19 cellular contexts compared by ENCODE assay signal in the genomic region with DNA sequence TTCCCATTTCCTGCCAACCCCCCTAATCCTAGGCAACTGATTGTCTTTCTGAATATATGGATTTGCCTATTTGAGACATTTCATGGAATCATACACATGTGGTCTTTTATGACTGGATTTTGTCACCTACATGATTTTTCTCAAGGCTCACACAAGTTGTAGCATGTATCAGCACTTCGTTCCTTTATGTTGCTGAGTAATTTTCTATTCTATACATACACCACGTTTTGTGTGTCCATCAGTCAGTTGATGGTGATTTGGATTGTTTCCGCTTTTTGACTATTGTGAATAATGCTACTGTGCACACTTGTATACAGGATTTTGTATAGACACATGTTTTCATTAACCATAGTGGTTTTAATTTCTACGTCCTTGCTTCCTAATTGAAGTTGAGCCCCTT.
DNase-seq lines count a peak whose midpoint lies in the region; ATAC-seq and TF ChIP-seq lines count a peak whose summit lies in the region.
"Had no signal": no experiment of that assay in that cellular context is flagged by ENCODE, and none has a peak within 500 bp of the region (broad histone marks: within the 10 kb centered on the region; RNA-seq: fewer than 3 reads in every experiment).

No MANE protein-coding gene starts in this region.

- ATAC-seq in activated CD4-positive, alpha-beta T cell treated with anti-CD3 and anti-CD28 coated beads for 36 hours, result no peak
- ATAC-seq in PC-3, result peak; percentile 51
- no peak for ATAC-seq in central memory CD8-positive, alpha-beta T cell (replicated peaks; ENCODE audit: extremely low read depth, poor library complexity, severe bottlenecking)
- ATAC-seq in memory B cell (ENCODE audit: low read depth), result no peak
- ATAC-seq: CD8-positive, alpha-beta T cell had no signal

- no peak overlapping the region for H3K4me3 Mint-ChIP-seq in activated CD4-positive, alpha-beta T cell treated with anti-CD3 and anti-CD28 coated beads, Interleukin-2, amount 10 ng/mL, durations not matched to agents 7 days and 5 days
- no peak overlapping the region for H3K4me3 Mint-ChIP-seq in activated CD4-positive, alpha-beta T cell treated with anti-CD3 and anti-CD28 coated beads for 36 hours
- H3K4me3 Mint-ChIP-seq in central memory CD8-positive, alpha-beta T cell, result no peak overlapping the region
- H3K4me3 Mint-ChIP-seq in memory B cell (no peak overlapping the region), Calu3 (ENCODE audit: low read depth, unreplicated experiment) (no peak overlapping the region)
- H3K4me3 Mint-ChIP-seq: B cell; CD4-positive, CD25-positive, alpha-beta regulatory T cell; CD8-positive, alpha-beta T cell had no signal

- peaks cover 3% of the 10 kb centered on the region for H3K4me1 Mint-ChIP-seq in activated CD4-positive, alpha-beta T cell treated with anti-CD3 and anti-CD28 coated beads, Interleukin-2, amount 10 ng/mL, durations not matched to agents 7 days and 5 days
- no peaks in the 10 kb centered on the region for H3K4me1 Mint-ChIP-seq in activated CD4-positive, alpha-beta T cell treated with anti-CD3 and anti-CD28 coated beads for 36 hours
- no peaks in the 10 kb centered on the region for H3K4me1 Mint-ChIP-seq in central memory CD8-positive, alpha-beta T cell
- H3K4me1 Mint-ChIP-seq in memory B cell, result peaks cover 12% of the 10 kb centered on the region
- H3K4me1 Mint-ChIP-seq in Calu3 (ENCODE audit: low read depth, unreplicated experiment), result no peaks in the 10 kb centered on the region
- H3K4me1 Mint-ChIP-seq: CD4-positive, CD25-positive, alpha-beta regulatory T cell had no signal

- H3K27me3 Mint-ChIP-seq in activated CD4-positive, alpha-beta T cell treated with anti-CD3 and anti-CD28 coated beads, Interleukin-2, amount 10 ng/mL, durations not matched to agents 7 days and 5 days, result no peaks in the 10 kb centered on the region
- no peaks in the 10 kb centered on the region for H3K27me3 Mint-ChIP-seq in activated CD4-positive, alpha-beta T cell treated with anti-CD3 and anti-CD28 coated beads for 36 hours
- no peaks in the 10 kb centered on the region for H3K27me3 Mint-ChIP-seq in central memory CD8-positive, alpha-beta T cell
- H3K27me3 Mint-ChIP-seq in memory B cell (no peaks in the 10 kb centered on the region), Calu3 (ENCODE audit: unreplicated experiment) (no peaks in the 10 kb centered on the region)
- H3K27me3 Mint-ChIP-seq: B cell; CD4-positive, CD25-positive, alpha-beta regulatory T cell had no signal

- H3K27me3 ChIP-seq in PC-3 (ENCODE audit: low read length), result no peaks in the 10 kb centered on the region
- H3K27me3 ChIP-seq: BLaER1 had no signal

- no peaks in the 10 kb centered on the region for H3K79me2 ChIP-seq in PC-3 (ENCODE audit: low read length)

- DNase-seq in activated CD4-positive, alpha-beta T cell treated with anti-CD3 and anti-CD28 coated beads, Interleukin-2, amount 10 ng/mL, durations not matched to agents 7 days and 5 days, result no peak
- no peak for DNase-seq in activated CD4-positive, alpha-beta T cell treated with anti-CD3 and anti-CD28 coated beads for 36 hours
- DNase-seq in PC-3, result peak; percentile 70
- no peak for DNase-seq in central memory CD8-positive, alpha-beta T cell (ENCODE audit: low spot score in 2 of 2)
- no peak for DNase-seq in memory B cell (ENCODE audit: low spot score in 2 of 2)
- no peak for DNase-seq in cortex of kidney (lab: John Stamatoyannopoulos, UW)
- no peak for DNase-seq in Calu3
- DNase-seq in stimulated activated naive CD4-positive, alpha-beta T cell treated with Interleukin-2 at 50 U/mL for 16 hours (lab: John Stamatoyannopoulos, UW), result no peak
- DNase-seq: Caco-2; CD4-positive, CD25-positive, alpha-beta regulatory T cell; CD8-positive, alpha-beta T cell; DMS53; DMS79 treated with DMSO at 0.1 percent for 48 hours; GF-D8; H7 had no signal

- H3K27ac Mint-ChIP-seq in activated CD4-positive, alpha-beta T cell treated with anti-CD3 and anti-CD28 coated beads, Interleukin-2, amount 10 ng/mL, durations not matched to agents 7 days and 5 days, result peak overlapping the region; percentile 42
- no peak overlapping the region for H3K27ac Mint-ChIP-seq in activated CD4-positive, alpha-beta T cell treated with anti-CD3 and anti-CD28 coated beads for 36 hours
- peak overlapping the region; percentile 52 for H3K27ac Mint-ChIP-seq in central memory CD8-positive, alpha-beta T cell (ENCODE audit: low read depth)
- H3K27ac Mint-ChIP-seq in memory B cell (peak overlapping the region; percentile 55), Calu3 (ENCODE audit: unreplicated experiment) (no peak overlapping the region)
- H3K27ac Mint-ChIP-seq: B cell; CD4-positive, CD25-positive, alpha-beta regulatory T cell; CD8-positive, alpha-beta T cell had no signal

- H3K9me2 ChIP-seq in PC-3 (replicated peaks; ENCODE audit: low read length), result no peaks in the 10 kb centered on the region

- H3K36me3 ChIP-seq in PC-3 (ENCODE audit: low read depth, low read length), result peaks cover 6% of the 10 kb centered on the region

- H3K9me3 ChIP-seq in PC-3 (ENCODE audit: low read length), result no peaks in the 10 kb centered on the region
- H3K9me3 ChIP-seq: BLaER1, Caco-2 had no signal

- peak overlapping the region; percentile 66 for H3K4me2 ChIP-seq in PC-3 (ENCODE audit: low read length)
- H3K4me2 ChIP-seq: BLaER1 had no signal

- no peak overlapping the region for H2AFZ ChIP-seq in PC-3 (ENCODE audit: low read length)

- intact Hi-C loops in activated CD4-positive, alpha-beta T cell treated with anti-CD3 and anti-CD28 coated beads for 36 hours (cut with DNase I, micrococcal nuclease), result no loop called here
- intact Hi-C loops in PC-3 (cut with micrococcal nuclease), result loop anchor here (1.0 to 5.0 kb wide), 7 partner anchors 20 to 499 kb away; a partner anchor contains a TSS
- intact Hi-C loops in Calu3 (cut with micrococcal nuclease; ENCODE audit: unreplicated experiment), result no loop called here

- H3K9ac ChIP-seq in PC-3 (ENCODE audit: low read length), result peak overlapping the region; percentile 2; the same call in 1 of the 2 replicates
- H3K9ac ChIP-seq: BLaER1 had no signal

- peaks cover 27% of the 10 kb centered on the region for H3K4me1 ChIP-seq in PC-3 (ENCODE audit: insufficient read depth, low read length)
- H3K4me1 ChIP-seq: Caco-2 had no signal

- TF ChIP-seq CTCF in PC-3 (conservative IDR thresholded peaks at IDR 0.05; ENCODE audit: low read depth, low read length) (no peak), Calu3 (IDR thresholded peaks at IDR 0.05; ENCODE audit: unreplicated experiment) (no peak)

- H3K27ac ChIP-seq in PC-3 (ENCODE audit: low read length), result peak overlapping the region; percentile 75
- H3K27ac ChIP-seq: 22Rv1, BLaER1, C4-2B had no signal

- no peaks in the 10 kb centered on the region for H3F3A ChIP-seq in PC-3 (ENCODE audit: low read length, unreplicated experiment)

- CTCF ChIA-PET in activated CD4-positive, alpha-beta T cell treated with anti-CD3 and anti-CD28 coated beads, Interleukin-2, amount 10 ng/mL, durations not matched to agents 7 days and 5 days (lab: Charles Lee), result interaction anchor here (1.1 to 1.4 kb wide), 2 partner anchors 15 to 26 kb away, joined by 3 to 5 read pairs; no protein-coding TSS in a partner anchor
- CTCF ChIA-PET in activated CD4-positive, alpha-beta T cell treated with anti-CD3 and anti-CD28 coated beads for 36 hours (lab: Charles Lee), result interaction anchor here (1.2 kb wide), 1 partner anchor 15 kb away, joined by 6 read pairs; no protein-coding TSS in a partner anchor
- CTCF ChIA-PET in PC-3 (lab: Charles Lee), result interaction anchor here (1.3 kb wide), 1 partner anchor 15 kb away, joined by 5 read pairs; no protein-coding TSS in a partner anchor
- CTCF ChIA-PET in Calu3 (lab: Charles Lee), result no interaction called here

- no peak overlapping the region for H3K4me3 ChIP-seq in PC-3 (ENCODE audit: low read length)
- H3K4me3 ChIP-seq: BLaER1 had no signal

- peaks cover 39% of the 10 kb centered on the region for H3K36me3 Mint-ChIP-seq in activated CD4-positive, alpha-beta T cell treated with anti-CD3 and anti-CD28 coated beads, Interleukin-2, amount 10 ng/mL, durations not matched to agents 7 days and 5 days (ENCODE audit: low read depth)
- H3K36me3 Mint-ChIP-seq in activated CD4-positive, alpha-beta T cell treated with anti-CD3 and anti-CD28 coated beads for 36 hours (ENCODE audit: low read depth), result peaks cover 21% of the 10 kb centered on the region
- peaks cover 45% of the 10 kb centered on the region for H3K36me3 Mint-ChIP-seq in central memory CD8-positive, alpha-beta T cell (ENCODE audit: insufficient read depth)
- H3K36me3 Mint-ChIP-seq in memory B cell, result peaks cover 43% of the 10 kb centered on the region
- H3K36me3 Mint-ChIP-seq in Calu3 (ENCODE audit: insufficient read depth, unreplicated experiment), result no peaks in the 10 kb centered on the region

- POLR2A ChIA-PET in activated CD4-positive, alpha-beta T cell treated with anti-CD3 and anti-CD28 coated beads, Interleukin-2, amount 10 ng/mL, durations not matched to agents 7 days and 5 days (lab: Charles Lee), result no interaction called here
- POLR2A ChIA-PET in activated CD4-positive, alpha-beta T cell treated with anti-CD3 and anti-CD28 coated beads for 36 hours (lab: Charles Lee), result no interaction called here
- POLR2A ChIA-PET in PC-3 (lab: Charles Lee; ENCODE audit: unreplicated experiment), result no interaction called here

- BruUV-seq in PC-3 (replicated peaks; lab: Mats Ljungman, UMichigan) (TSS peak; percentile 76), Calu3 (replicated peaks; lab: Mats Ljungman, UMichigan) (no TSS peak)

- H3K9me3 Mint-ChIP-seq in activated CD4-positive, alpha-beta T cell treated with anti-CD3 and anti-CD28 coated beads, Interleukin-2, amount 10 ng/mL, durations not matched to agents 7 days and 5 days, result no peaks in the 10 kb centered on the region
- H3K9me3 Mint-ChIP-seq in activated CD4-positive, alpha-beta T cell treated with anti-CD3 and anti-CD28 coated beads for 36 hours (ENCODE audit: low read depth), result no peaks in the 10 kb centered on the region
- no peaks in the 10 kb centered on the region for H3K9me3 Mint-ChIP-seq in central memory CD8-positive, alpha-beta T cell
- no peaks in the 10 kb centered on the region for H3K9me3 Mint-ChIP-seq in memory B cell
- H3K9me3 Mint-ChIP-seq in Calu3 (ENCODE audit: low read depth, unreplicated experiment), result no peaks in the 10 kb centered on the region
- H3K9me3 Mint-ChIP-seq: CD4-positive, CD25-positive, alpha-beta regulatory T cell; CD8-positive, alpha-beta T cell had no signal

- H4K20me1 ChIP-seq in PC-3 (ENCODE audit: low read length), result no peaks in the 10 kb centered on the region
- H4K20me1 ChIP-seq: BLaER1 had no signal

Comparison
In these comparisons a context has a peak if more than half of its experiments do, and no peak if none do; other contexts are left out.
1. H3K27ac Mint-ChIP-seq: peak in activated CD4-positive, alpha-beta T cell treated with anti-CD3 and anti-CD28 coated beads, Interleukin-2, amount 10 ng/mL, durations not matched to agents 7 days and 5 days (single experiment), central memory CD8-positive, alpha-beta T cell (single experiment) and memory B cell (single experiment); none in activated CD4-positive, alpha-beta T cell treated with anti-CD3 and anti-CD28 coated beads for 36 hours (single experiment) and Calu3 (single experiment).